Comparison of ENCODE assay signal across 7 cellular contexts in genomic region chr16:10145636-10146035, GRCh38. TPM values are rescaled to one million over a fixed set of nuclear protein-coding genes. Genes with fewer than 3 reads are reported as not detected.
"Had no signal": no experiment of that assay in that cellular context is flagged by ENCODE, and none has a peak within 500 bp of the region (broad histone marks: within the 10 kb centered on the region; RNA-seq: fewer than 3 reads in every experiment).

No MANE protein-coding gene starts in this region.

- FAIRE-seq: G401.6, GM12891, GM12892, GM18507 had no signal

- DNase-seq: GDM1, GF-D8 had no signal

RNA-seq across cellular contexts. Expression of gene GRIN2A, which starts 36.6 kb away (rescaled TPM):
- total RNA-seq: G401 had no signal
